8 cellular contexts compared by ENCODE assay signal in genomic region chr22:30289126-30289979, GRCh38. TPM values are rescaled to one million over a fixed set of nuclear protein-coding genes. Genes with fewer than 3 reads are reported as not detected.
DNase-seq lines count a peak whose midpoint lies in the region; ATAC-seq, FAIRE-seq and TF ChIP-seq lines count a peak whose summit lies in the region.

TSS of gene CASTOR1 (minus strand) at chr22:30289505. CDS start at chr22:30289497, 8 bp downstream.

- peak within 1 kb of the TSS; percentile 3 for H2AFZ ChIP-seq in keratinocyte (ENCODE audit: control insufficient read depth, low read length)

- dilution Hi-C loops in keratinocyte (cut with MboI; ENCODE audit: extremely low pct_ligation_motif_present, low sequenced_read_pairs): no loop called here

- H3K9ac ChIP-seq in keratinocyte (ENCODE audit: control insufficient read depth, extremely low read depth, insufficient read depth, low read length): peak within 1 kb of the TSS; percentile 63

- H3K79me2 ChIP-seq in keratinocyte (ENCODE audit: control insufficient read depth, insufficient read depth, low read length): no peaks in the 10 kb centered on the region

- peak within 1 kb of the TSS; percentile 70 to 76 (median 71) for H3K4me3 ChIP-seq in keratinocyte (ENCODE audit: control insufficient read depth in 2 of 3, extremely low read depth in 1 of 3, insufficient read depth in 2 of 3, low read depth in 1 of 3, low read length in 3 of 3)

- no peaks in the 10 kb centered on the region for H3K9me3 ChIP-seq in keratinocyte (ENCODE audit: control insufficient read depth, low read depth, low read length)

- DNase-seq in AG08395 (ENCODE audit: low spot score): peak; percentile 100
- peak; percentile 74 for DNase-seq in NCI-H345 treated with DMSO at 0.1 percent for 48 hours (lab: John Stamatoyannopoulos, UW; ENCODE audit: unreplicated experiment)
- peak; percentile 95 for DNase-seq in cerebellar cortex (ENCODE audit: low spot score)
- DNase-seq in keratinocyte (ENCODE audit: low read depth, low spot score): peak; percentile 89
- peak; percentile 82 to 93 (median 89) for DNase-seq in stimulated activated CD4-positive, alpha-beta T cell treated with anti-CD3 and anti-CD28 coated beads, Interleukin-12 subunit alpha, Interleukin-12 subunit beta, amount 100 ng/mL, for 48 hours (ENCODE audit: low read depth in 2 of 3, low spot score in 1 of 3)

- peak within 1 kb of the TSS; percentile 90 for H3K4me2 ChIP-seq in keratinocyte (ENCODE audit: control insufficient read depth, extremely low read depth, insufficient read depth, low read depth, low read length)

- peak within 1 kb of the TSS; percentile 70 for H3K27ac ChIP-seq in keratinocyte (ENCODE audit: control insufficient read depth, insufficient read depth, low read length)

- no peak for TF ChIP-seq CTCF in keratinocyte (optimal IDR thresholded peaks at IDR 0.05 in 1 of 3, IDR thresholded peaks at IDR 0.05 in 1 of 3, conservative IDR thresholded peaks at IDR 0.05 in 1 of 3; ENCODE audit: extremely low read depth in 1 of 3, insufficient read depth in 2 of 3, low read length in 3 of 3)

- H3K27me3 ChIP-seq in keratinocyte (ENCODE audit: control insufficient read depth, extremely low read depth, insufficient read depth, low read length): no peaks in the 10 kb centered on the region

- peak; percentile 50 for ATAC-seq in HG03175 (IDR thresholded peaks at IDR 0.05; ENCODE audit: unreplicated experiment)
- ATAC-seq in activated CD4-positive, CD25-positive, alpha-beta regulatory T cell treated with anti-CD3 and anti-CD28 coated beads, Interleukin-2, amount 50 U/mL, for 24 hours: peak; percentile 84 to 85

- no peaks in the 10 kb centered on the region for H3K9me1 ChIP-seq in keratinocyte (ENCODE audit: control insufficient read depth, extremely low read depth, insufficient read depth, low read length)

- H3K4me1 ChIP-seq in keratinocyte (ENCODE audit: control insufficient read depth, extremely low read depth, insufficient read depth, low read length): peaks cover 26% of the 10 kb centered on the region

- peak; percentile 78 for FAIRE-seq in keratinocyte (lab: Jason Lieb, UNC)

- no peaks in the 10 kb centered on the region for H4K20me1 ChIP-seq in keratinocyte (ENCODE audit: control insufficient read depth, extremely low read depth, insufficient read depth, low read length)

- in situ Hi-C loops in GM18951 (cut with MboI; ENCODE audit: low sequenced_read_pairs, unreplicated experiment): no loop called here

- TF ChIP-seq POLR2A in GM18951 (IDR thresholded peaks at IDR 0.05; ENCODE audit: extremely low read depth, insufficient read depth, insufficient read length): peak; percentile 52

- peaks cover 14 to 23% of the 10 kb centered on the region in 2 experiments for H3K36me3 ChIP-seq in keratinocyte (ENCODE audit: control insufficient read depth in 2 of 2, extremely low read depth in 1 of 2, insufficient read depth in 2 of 2, low read length in 2 of 2)

RNA-seq across cellular contexts. Expression of gene CASTOR1, which starts in this region (rescaled TPM):
- 6.7 to 20.0 TPM (median 9.1 TPM) in 3 replicates for polyA plus RNA-seq in keratinocyte
- 0.81 TPM for polyA plus RNA-seq in keratinocyte (2011; ENCODE audit: low read depth)
- 8.4 and 12.7 TPM in 2 replicates for polyA plus RNA-seq in keratinocyte (2011; cell fraction: cytosol; rRNA removed)
- polyA plus RNA-seq in keratinocyte (2011; cell fraction: nucleus; rRNA removed): 20.0 and 22.1 TPM in 2 replicates
- 7.4 and 13.7 TPM in 2 replicates for polyA plus RNA-seq in keratinocyte (2012; ENCODE audit: low replicate concordance)
- 8.1 to 12.6 TPM in 2 of 3 replicates, not detected in the other for polyA minus RNA-seq in keratinocyte
- 30.7 TPM for polyA minus RNA-seq in keratinocyte (2011; cell fraction: cytosol; rRNA and poly(A)+ RNA removed)
- polyA minus RNA-seq in keratinocyte (2011; cell fraction: nucleus; rRNA and poly(A)+ RNA removed): 5.5 and 6.6 TPM in 2 replicates

Comparison
In these comparisons a context has a peak if more than half of its experiments do, and no peak if none do; other contexts are left out.
1. Peak in every context shown above with its lines: DNase-seq, ATAC-seq, H3K4me3 ChIP-seq and H3K27ac ChIP-seq.